Comparison of ENCODE assay signal across 1 cellular context in genomic region chr22:31876156-31877035, GRCh38.
TF ChIP-seq lines count a peak whose summit lies in the region.

No MANE protein-coding gene starts in this region.

TF ChIP-seq in GM23338, 12 proteins besides CTCF, POLR2A, EP300 and RAD21 (continued from another document):
- no peak for TF ChIP-seq EZH2 (IDR thresholded peaks at IDR 0.05; ENCODE audit: low read depth, unreplicated experiment)
- no peak for TF ChIP-seq REST (IDR thresholded peaks at IDR 0.05; ENCODE audit: unreplicated experiment)
- TF ChIP-seq CREB1 (CRISPR knock-in tag; IDR thresholded peaks at IDR 0.05; ENCODE audit: low read depth), result no peak
- TF ChIP-seq POLR2AphosphoS5 (IDR thresholded peaks at IDR 0.05; ENCODE audit: low read depth), result no peak
- TF ChIP-seq ETS1 (IDR thresholded peaks at IDR 0.05), result no peak
- no peak for TF ChIP-seq ZNF114 (CRISPR knock-in tag; IDR thresholded peaks at IDR 0.05)
- no peak for TF ChIP-seq STAT1 (IDR thresholded peaks at IDR 0.05; ENCODE audit: unreplicated experiment)
- TF ChIP-seq EZH2phosphoT487 (IDR thresholded peaks at IDR 0.05; ENCODE audit: unreplicated experiment), result no peak
